In the genomic region with DNA sequence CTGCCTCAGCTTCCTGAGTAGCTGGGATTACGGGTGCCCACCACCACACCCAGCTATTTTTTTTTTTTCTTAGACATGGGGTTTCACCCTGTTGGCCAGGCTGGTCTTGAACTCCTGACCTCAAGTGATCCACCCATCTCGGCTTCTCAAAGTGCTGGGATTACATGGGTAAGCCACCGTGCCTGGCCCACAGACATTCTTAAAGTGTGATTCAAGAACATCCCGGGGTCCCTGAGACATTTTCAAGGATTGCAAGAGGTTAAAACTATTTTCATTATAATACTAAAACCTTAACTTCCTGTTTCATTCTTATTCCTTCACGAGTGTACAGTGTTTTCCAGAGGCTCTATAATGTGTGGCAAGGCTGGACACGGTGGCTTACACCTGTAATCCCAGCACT, we compare ENCODE assay signal across 20 cellular contexts.
DNase-seq lines count a peak whose midpoint lies in the region; ATAC-seq and TF ChIP-seq lines count a peak whose summit lies in the region.
"Had no signal": no experiment of that assay in that cellular context is flagged by ENCODE, and none has a peak within 500 bp of the region (broad histone marks: within the 10 kb centered on the region; RNA-seq: fewer than 3 reads in every experiment).

No MANE protein-coding gene starts in this region.

- in situ Hi-C loops in astrocyte of the spinal cord (cut with HindIII; ENCODE audit: low sequenced_read_pairs), result no loop called here

- no peak for TF ChIP-seq CTCF in astrocyte of the spinal cord (IDR thresholded peaks at IDR 0.05; ENCODE audit: low read depth, low read length)

- no peak for ATAC-seq in HG03196 (IDR thresholded peaks at IDR 0.05; ENCODE audit: unreplicated experiment)
- ATAC-seq: HepG2, K562 had no signal

- H3K4me3 ChIP-seq in astrocyte of the spinal cord (ENCODE audit: low read depth, low read length), result no peak overlapping the region
- H3K4me3 ChIP-seq: BLaER1 treated with 17β-estradiol and CSF1 and Interleukin-3, amounts not matched to agents 10 nM and 100 nM; K562 had no signal

- peak; percentile 53 for DNase-seq in ELR (ENCODE audit: low read depth)
- DNase-seq in MV-4-11 (lab: John Stamatoyannopoulos, UW), result peak; percentile 58
- peak; percentile 27 for DNase-seq in astrocyte of the spinal cord (ENCODE audit: low read depth, low spot score)
- no peak for DNase-seq in OCI-M1 (lab: John Stamatoyannopoulos, UW)
- DNase-seq in HT-29 (ENCODE audit: low spot score), result no peak
- DNase-seq in T-helper 9 cell, result no peak
- DNase-seq: CD4-positive, alpha-beta memory T cell; DND-41; GF-D8; NCI-H1694; NCI-H2081 treated with DMSO at 0.1 percent for 48 hours; NCI-H2171 treated with DMSO at 0.1 percent for 48 hours; NCI-H446; NCI-H526; SIG-M5; SK-N-SH had no signal

Comparison
In these comparisons a context has a peak if more than half of its experiments do, and no peak if none do; other contexts are left out.
1. DNase-seq: peak in ELR (single experiment), MV-4-11 (single experiment) and astrocyte of the spinal cord (single experiment); none in OCI-M1 (single experiment), HT-29 (single experiment) and T-helper 9 cell (single experiment).